Comparison of ENCODE assay signal across 26 cellular contexts in genomic region chr3:167318996-167319615, GRCh38.
A peak's percentile ranks its signal among the peaks of the same experiment; 100 is the strongest.
DNase-seq lines count a peak whose midpoint lies in the region; ATAC-seq and TF ChIP-seq lines count a peak whose summit lies in the region.
"Had no signal": no experiment of that assay in that cellular context is flagged by ENCODE, and none has a peak within 500 bp of the region (broad histone marks: within the 10 kb centered on the region; RNA-seq: fewer than 3 reads in every experiment).

No MANE protein-coding gene starts in this region.

- H3K36me3 Mint-ChIP-seq in naive thymus-derived CD8-positive, alpha-beta T cell = no peaks in the 10 kb centered on the region
- H3K36me3 Mint-ChIP-seq in CD14-positive monocyte = no peaks in the 10 kb centered on the region
- H3K36me3 Mint-ChIP-seq: activated naive CD8-positive, alpha-beta T cell treated with anti-CD3 and anti-CD28 coated beads for 36 hours; CD4-positive, CD25-positive, alpha-beta regulatory T cell; stimulated activated effector memory CD8-positive, alpha-beta T cell treated with anti-CD3 and anti-CD28 coated beads, Interleukin-12 subunit alpha, Interleukin-12 subunit beta, amount 100 ng/mL, for 72 hours had no signal

- no peak for TF ChIP-seq CTCF in 22Rv1 (IDR thresholded peaks at IDR 0.05)
- TF ChIP-seq CTCF in CD14-positive monocyte (IDR thresholded peaks at IDR 0.05) = no peak

- H3K27me3 Mint-ChIP-seq in naive thymus-derived CD8-positive, alpha-beta T cell = peaks cover 0 to 4% (median 2%) of the 10 kb centered on the region in 5 donors
- no peaks in the 10 kb centered on the region for H3K27me3 Mint-ChIP-seq in stimulated activated naive CD8-positive, alpha-beta T cell treated with anti-CD3 and anti-CD28 coated beads, Interleukin-15, amount 100 ng/mL, for 72 hours
- H3K27me3 Mint-ChIP-seq in CD14-positive monocyte (ENCODE audit: low read depth in 3 of 3) = no peaks in the 10 kb centered on the region
- H3K27me3 Mint-ChIP-seq: activated CD4-positive, alpha-beta memory T cell treated with anti-CD3 and anti-CD28 coated beads, Interleukin-2, amount 10 ng/mL, durations not matched to agents 7 days and 5 days; activated naive CD8-positive, alpha-beta T cell treated with anti-CD3 and anti-CD28 coated beads for 36 hours had no signal

- H3K27ac Mint-ChIP-seq in naive thymus-derived CD8-positive, alpha-beta T cell = no peak overlapping the region
- H3K27ac Mint-ChIP-seq in stimulated activated naive CD8-positive, alpha-beta T cell treated with anti-CD3 and anti-CD28 coated beads, Interleukin-15, amount 100 ng/mL, for 72 hours = no peak overlapping the region
- no peak overlapping the region for H3K27ac Mint-ChIP-seq in CD14-positive monocyte
- H3K27ac Mint-ChIP-seq: activated CD4-positive, alpha-beta memory T cell treated with anti-CD3 and anti-CD28 coated beads, Interleukin-2, amount 10 ng/mL, durations not matched to agents 7 days and 5 days; activated naive CD8-positive, alpha-beta T cell treated with anti-CD3 and anti-CD28 coated beads for 36 hours; CD4-positive, CD25-positive, alpha-beta regulatory T cell; HFFc6; nephron progenitor cell; stimulated activated effector memory CD8-positive, alpha-beta T cell treated with anti-CD3 and anti-CD28 coated beads, Interleukin-12 subunit alpha, Interleukin-12 subunit beta, amount 100 ng/mL, for 72 hours; T-helper 2 cell treated with Interferon-gamma antibody and Interleukin-4, amounts not matched to agents 5 μg/mL and 100 μg/mL, for 36 hours had no signal

- H3K27ac ChIP-seq in 22Rv1 = peak overlapping the region; percentile 6
- H3K27ac ChIP-seq: dorsolateral prefrontal cortex, GM23248, lower lobe of right lung, ovary, right atrium auricular region had no signal

- H3K4me3 Mint-ChIP-seq in naive thymus-derived CD8-positive, alpha-beta T cell = no peak overlapping the region
- no peak overlapping the region for H3K4me3 Mint-ChIP-seq in stimulated activated naive CD8-positive, alpha-beta T cell treated with anti-CD3 and anti-CD28 coated beads, Interleukin-15, amount 100 ng/mL, for 72 hours
- H3K4me3 Mint-ChIP-seq in CD14-positive monocyte = no peak overlapping the region
- H3K4me3 Mint-ChIP-seq: activated CD4-positive, alpha-beta memory T cell treated with anti-CD3 and anti-CD28 coated beads, Interleukin-2, amount 10 ng/mL, durations not matched to agents 7 days and 5 days; activated naive CD8-positive, alpha-beta T cell treated with anti-CD3 and anti-CD28 coated beads for 36 hours; CD4-positive, CD25-positive, alpha-beta regulatory T cell; HFFc6; nephron progenitor cell; stimulated activated effector memory CD8-positive, alpha-beta T cell treated with anti-CD3 and anti-CD28 coated beads, Interleukin-12 subunit alpha, Interleukin-12 subunit beta, amount 100 ng/mL, for 72 hours; T-helper 2 cell treated with Interferon-gamma antibody and Interleukin-4, amounts not matched to agents 5 μg/mL and 100 μg/mL, for 36 hours had no signal

- intact Hi-C loops in CD14-positive monocyte (cut with micrococcal nuclease) = no loop called here

- peaks cover 0 to 12% (median 0%) of the 10 kb centered on the region in 9 donors for H3K9me3 Mint-ChIP-seq in naive thymus-derived CD8-positive, alpha-beta T cell
- H3K9me3 Mint-ChIP-seq in stimulated activated naive CD8-positive, alpha-beta T cell treated with anti-CD3 and anti-CD28 coated beads, Interleukin-15, amount 100 ng/mL, for 72 hours = no peaks in the 10 kb centered on the region
- peaks cover 0 to 6% (median 2%) of the 10 kb centered on the region in 7 donors for H3K9me3 Mint-ChIP-seq in CD14-positive monocyte
- H3K9me3 Mint-ChIP-seq: activated CD4-positive, alpha-beta memory T cell treated with anti-CD3 and anti-CD28 coated beads, Interleukin-2, amount 10 ng/mL, durations not matched to agents 7 days and 5 days; activated naive CD8-positive, alpha-beta T cell treated with anti-CD3 and anti-CD28 coated beads for 36 hours; nephron progenitor cell; T-helper 2 cell treated with Interferon-gamma antibody and Interleukin-4, amounts not matched to agents 5 μg/mL and 100 μg/mL, for 36 hours had no signal

- POLR2A ChIA-PET in naive thymus-derived CD8-positive, alpha-beta T cell (lab: Charles Lee) = no interaction called here

- no peaks in the 10 kb centered on the region for H3K4me1 Mint-ChIP-seq in naive thymus-derived CD8-positive, alpha-beta T cell
- no peaks in the 10 kb centered on the region for H3K4me1 Mint-ChIP-seq in stimulated activated naive CD8-positive, alpha-beta T cell treated with anti-CD3 and anti-CD28 coated beads, Interleukin-15, amount 100 ng/mL, for 72 hours
- peaks cover 7% of the 10 kb centered on the region for H3K4me1 Mint-ChIP-seq in CD14-positive monocyte
- H3K4me1 Mint-ChIP-seq: activated CD4-positive, alpha-beta memory T cell treated with anti-CD3 and anti-CD28 coated beads, Interleukin-2, amount 10 ng/mL, durations not matched to agents 7 days and 5 days; activated naive CD8-positive, alpha-beta T cell treated with anti-CD3 and anti-CD28 coated beads for 36 hours; CD4-positive, CD25-positive, alpha-beta regulatory T cell; stimulated activated effector memory CD8-positive, alpha-beta T cell treated with anti-CD3 and anti-CD28 coated beads, Interleukin-12 subunit alpha, Interleukin-12 subunit beta, amount 100 ng/mL, for 72 hours had no signal

- DNase-seq in GDM1 (lab: John Stamatoyannopoulos, UW) (peak; percentile 44), NCI-H1048 (lab: John Stamatoyannopoulos, UW) (peak; percentile 67), SKM-1 (lab: John Stamatoyannopoulos, UW; ENCODE audit: unreplicated experiment) (peak; percentile 49), NCI-H2196 (lab: John Stamatoyannopoulos, UW; ENCODE audit: unreplicated experiment) (no peak), CD14-positive monocyte (ENCODE audit: low spot score) (no peak)
- no peak for DNase-seq in naive thymus-derived CD8-positive, alpha-beta T cell
- no peak for DNase-seq in stimulated activated naive CD8-positive, alpha-beta T cell treated with anti-CD3 and anti-CD28 coated beads, Interleukin-15, amount 100 ng/mL, for 72 hours
- DNase-seq: activated CD4-positive, alpha-beta memory T cell treated with anti-CD3 and anti-CD28 coated beads, Interleukin-2, amount 10 ng/mL, durations not matched to agents 7 days and 5 days; activated naive CD8-positive, alpha-beta T cell treated with anti-CD3 and anti-CD28 coated beads for 36 hours; CD4-positive, CD25-positive, alpha-beta regulatory T cell; dorsolateral prefrontal cortex; glutamatergic neuron; GM23248; HFFc6; kidney glomerular epithelial cell; lower lobe of right lung; mucosa of descending colon; NCI-H1092 treated with DMSO at 0.1 percent for 48 hours; nephron progenitor cell; ovary; RPMI8226; SK-N-SH had no signal

- no peak for ATAC-seq in naive thymus-derived CD8-positive, alpha-beta T cell
- no peak for ATAC-seq in stimulated activated naive CD8-positive, alpha-beta T cell treated with anti-CD3 and anti-CD28 coated beads, Interleukin-15, amount 100 ng/mL, for 72 hours
- ATAC-seq: lower lobe of right lung; mucosa of descending colon; stimulated activated effector memory CD8-positive, alpha-beta T cell treated with anti-CD3 and anti-CD28 coated beads, Interleukin-12 subunit alpha, Interleukin-12 subunit beta, amount 100 ng/mL, for 72 hours had no signal

Comparison
In these comparisons a context has a peak if more than half of its experiments do, and no peak if none do; other contexts are left out.
1. DNase-seq: peak in GDM1 (single experiment), NCI-H1048 (single experiment) and SKM-1 (single experiment); none in naive thymus-derived CD8-positive, alpha-beta T cell (0 of 10), stimulated activated naive CD8-positive, alpha-beta T cell treated with anti-CD3 and anti-CD28 coated beads, Interleukin-15, amount 100 ng/mL, for 72 hours (0 of 2), NCI-H2196 (single experiment) and CD14-positive monocyte (single experiment).